8 cellular contexts compared by ENCODE assay signal in genomic region chr10:49398000-49398861, GRCh38. TPM values are rescaled to one million over a fixed set of nuclear protein-coding genes. Genes with fewer than 3 reads are reported as not detected.
A peak's percentile ranks its signal among the peaks of the same experiment; 100 is the strongest.
DNase-seq lines count a peak whose midpoint lies in the region; ATAC-seq and TF ChIP-seq lines count a peak whose summit lies in the region.

No MANE protein-coding gene starts in this region.

- WGBS in IMR-90 (ENCODE audit: extremely low coverage in 2 of 2, insufficient read length in 1 of 2), 2 experiments: 5% methylated on average over 11 of the region's 72 CpGs; no CpG with 5 or more reads in 1 of the 2 experiments

- H2AFZ ChIP-seq in IMR-90 (replicated peaks; ENCODE audit: low read length, poor library complexity): no peak overlapping the region

- dilution Hi-C loops in IMR-90 (cut with HindIII; ENCODE audit: low sequenced_read_pairs, unreplicated experiment): no loop called here

- TF ChIP-seq POLR2A in IMR-90 (IDR thresholded peaks at IDR 0.05; ENCODE audit: low read depth, low read length): no peak

- no peaks in the 10 kb centered on the region for H3K79me1 ChIP-seq in IMR-90 (ENCODE audit: low read depth in 1 of 2, low read length in 2 of 2)

- H3K27ac Mint-ChIP-seq in naive thymus-derived CD8-positive, alpha-beta T cell: peak overlapping the region in 1 of 10 donors; percentile 9

- H3K9ac ChIP-seq in IMR-90 (ENCODE audit: low read depth, low read length): no peak overlapping the region

- peaks cover 0 to 11% (median 0%) of the 10 kb centered on the region in 9 donors for H3K9me3 Mint-ChIP-seq in naive thymus-derived CD8-positive, alpha-beta T cell

- CTCF ChIA-PET in IMR-90 (lab: Yijun Ruan, JAX): interaction anchor here (1.9 kb wide), 1 partner anchor 10 kb away, joined by 8 read pairs; no protein-coding TSS in a partner anchor

- ATAC-seq in GM18868 (IDR thresholded peaks at IDR 0.05; ENCODE audit: unreplicated experiment): peak; percentile 67
- ATAC-seq in IMR-90 (ENCODE audit: low read depth): peak; percentile 97
- ATAC-seq in naive thymus-derived CD8-positive, alpha-beta T cell: peak; percentile 75 to 76
- peak; percentile 36 for ATAC-seq in thoracic aorta (ENCODE audit: insufficient number of reproducible peaks, low FRiP score, low read depth)
- ATAC-seq in GM21367 (IDR thresholded peaks at IDR 0.05; ENCODE audit: unreplicated experiment): no peak

- no peak overlapping the region for H4K8ac ChIP-seq in IMR-90 (ENCODE audit: low read depth in 2 of 2, low read length in 2 of 2)

- H3K4me3 ChIP-seq in IMR-90 (ENCODE audit: insufficient read depth, low read depth, low read length) (0 out of 2 replicates have a peak overlapping the region, but pooled peaks have one; percentile 9), thoracic aorta (peak overlapping the region; percentile 50)

- POLR2A ChIA-PET in IMR-90 (lab: Charles Lee; ENCODE audit: unreplicated experiment): no interaction called here
- POLR2A ChIA-PET in naive thymus-derived CD8-positive, alpha-beta T cell (lab: Charles Lee): no interaction called here

- H3K36me3 ChIP-seq in IMR-90 (ENCODE audit: control insufficient read depth, insufficient read depth, low read length) (no peaks in the 10 kb centered on the region), thoracic aorta (no peaks in the 10 kb centered on the region)

- H3K27me3 ChIP-seq in IMR-90 (ENCODE audit: control insufficient read depth, insufficient read depth, low read length) (peaks cover 73% of the 10 kb centered on the region), thoracic aorta (replicated peaks; ENCODE audit: insufficient read depth) (peaks cover 28% of the 10 kb centered on the region)

- H2BK20ac ChIP-seq in IMR-90 (ENCODE audit: low read depth, low read length): no peak overlapping the region

- no peak overlapping the region for H3K23ac ChIP-seq in IMR-90 (ENCODE audit: low read depth, low read length)

- no peak overlapping the region for H3K4ac ChIP-seq in IMR-90 (ENCODE audit: low read depth, low read length)

- peak overlapping the region; percentile 63 for H3K4me2 ChIP-seq in IMR-90 (ENCODE audit: low read depth, low read length)

- H3K4me1 ChIP-seq in IMR-90 (ENCODE audit: control insufficient read depth, insufficient read depth, low read length) (no peaks in the 10 kb centered on the region), thoracic aorta (ENCODE audit: control insufficient read depth in 1 of 2, low read depth in 2 of 2) (peaks cover 14 to 16% of the 10 kb centered on the region in 2 donors)

- no peak overlapping the region for H2BK5ac ChIP-seq in IMR-90 (ENCODE audit: low read depth, low read length, poor library complexity, severe bottlenecking)

- BruUV-seq in IMR-90 (replicated peaks; lab: Mats Ljungman, UMichigan): no TSS peak

- no peak overlapping the region for H4K91ac ChIP-seq in IMR-90 (ENCODE audit: insufficient read depth, low read depth, low read length)

- H3K4me3 Mint-ChIP-seq in naive thymus-derived CD8-positive, alpha-beta T cell: peak overlapping the region in 8 of 10 donors; percentile 26 to 69 (median 49)

- no peaks in the 10 kb centered on the region for H3K9me1 ChIP-seq in IMR-90 (ENCODE audit: insufficient read depth, low read length)

- H4K20me1 ChIP-seq in IMR-90 (ENCODE audit: insufficient read depth, low read length): peaks cover 5% of the 10 kb centered on the region; the same call in 1 of the 2 replicates

- H3K14ac ChIP-seq in IMR-90 (replicated peaks; ENCODE audit: low read depth, low read length): no peak overlapping the region

- no peak overlapping the region for H3K56ac ChIP-seq in IMR-90 (ENCODE audit: extremely low read depth, insufficient read depth, low read length)

- intact Hi-C loops in IMR-90 (cut with micrococcal nuclease): no loop called here

- peak overlapping the region; percentile 48 for H2AK9ac ChIP-seq in IMR-90 (replicated peaks; ENCODE audit: low read depth, low read length, poor library complexity)

- no peak overlapping the region for H3K27ac ChIP-seq in IMR-90 (ENCODE audit: insufficient read depth, low read length)
- H3K27ac ChIP-seq in thoracic aorta: no peak overlapping the region

- no peak overlapping the region for H4K5ac ChIP-seq in IMR-90 (ENCODE audit: low read depth, low read length)

- peak; percentile 28 for DNase-seq in IMR-90
- DNase-seq in activated T-cell treated with anti-CD3 and anti-CD28 coated beads for 4 hours: peak; percentile 27
- peak; percentile 23 for DNase-seq in fibroblast of gingiva (ENCODE audit: low read depth)
- DNase-seq in naive thymus-derived CD8-positive, alpha-beta T cell: peak in 8 of 10 donors; percentile 11 to 54 (median 38)
- DNase-seq in thoracic aorta (ENCODE audit: low spot score): no peak
- no peak for DNase-seq in NCI-H1694 treated with DMSO at 0.1 percent for 48 hours (lab: John Stamatoyannopoulos, UW)

- H3K36me3 Mint-ChIP-seq in naive thymus-derived CD8-positive, alpha-beta T cell: peaks cover 0 to 3% (median 0%) of the 10 kb centered on the region in 3 donors

- peaks cover 3 to 20% (median 15%) of the 10 kb centered on the region in 4 donors for H3K4me1 Mint-ChIP-seq in naive thymus-derived CD8-positive, alpha-beta T cell

- TF ChIP-seq RAD21 in IMR-90 (IDR thresholded peaks at IDR 0.05; ENCODE audit: low read length): no peak

- no peak overlapping the region for H2BK15ac ChIP-seq in IMR-90 (ENCODE audit: low read depth, low read length)

- TF ChIP-seq CTCF in IMR-90 (conservative IDR thresholded peaks at IDR 0.05; ENCODE audit: low read depth, low read length) (no peak), thoracic aorta (IDR thresholded peaks at IDR 0.05) (no peak)

- H3K27me3 Mint-ChIP-seq in naive thymus-derived CD8-positive, alpha-beta T cell: peaks cover 37 to 86% (median 61%) of the 10 kb centered on the region in 5 donors

- H2BK120ac ChIP-seq in IMR-90 (ENCODE audit: low read depth, low read length): no peak overlapping the region

- H3K9me3 ChIP-seq in IMR-90 (ENCODE audit: control insufficient read depth, insufficient read depth, low read length) (no peaks in the 10 kb centered on the region), thoracic aorta (no peaks in the 10 kb centered on the region)

- in situ Hi-C loops in IMR-90 (cut with MboI; ENCODE audit: low sequenced_read_pairs): no loop called here

- H3K18ac ChIP-seq in IMR-90 (ENCODE audit: low read depth, low read length): no peak overlapping the region

- H2AK5ac ChIP-seq in IMR-90 (ENCODE audit: low read depth, low read length): no peak overlapping the region

TF ChIP-seq in IMR-90, 13 proteins besides CTCF, POLR2A, EP300 and RAD21:
- TF ChIP-seq NFE2L2 (IDR thresholded peaks at IDR 0.05; ENCODE audit: low read depth, low read length) (no peak), MAZ (IDR thresholded peaks at IDR 0.05; ENCODE audit: borderline replicate concordance, low read depth, low read length) (peak; percentile 40; the same call in 1 of the 2 replicates)

RNA-seq across cellular contexts. Expression of gene DRGX, which starts 2.3 kb away (rescaled TPM):
- total RNA-seq in IMR-90 (2012; rRNA removed) (not detected in 2 replicates), thoracic aorta (not detected)
- not detected in 2 replicates for polyA plus RNA-seq in IMR-90 (2012; rRNA removed)
- not detected in 2 replicates for polyA plus RNA-seq in IMR-90 (2012; cell fraction: cytosol; rRNA removed)
- not detected in 2 replicates for polyA plus RNA-seq in IMR-90 (2012; cell fraction: nucleus; rRNA removed; ENCODE audit: low replicate concordance)
- not detected for total RNA-seq in naive thymus-derived CD8-positive, alpha-beta T cell
- polyA plus RNA-seq in naive thymus-derived CD8-positive, alpha-beta T cell: not detected

Comparison
In these comparisons a context has a peak if more than half of its experiments do, and no peak if none do; other contexts are left out.
1. DNase-seq: peak in IMR-90 (single experiment), activated T-cell treated with anti-CD3 and anti-CD28 coated beads for 4 hours (single experiment), fibroblast of gingiva (single experiment) and naive thymus-derived CD8-positive, alpha-beta T cell (8 of 10); none in thoracic aorta (single experiment) and NCI-H1694 treated with DMSO at 0.1 percent for 48 hours (single experiment).